Comparison of ENCODE assay signal across 14 cellular contexts in genomic region chr13:112674412-112675383, GRCh38. TPM values are rescaled to one million over a fixed set of nuclear protein-coding genes. Genes with fewer than 3 reads are reported as not detected.
A peak's percentile ranks its signal among the peaks of the same experiment; 100 is the strongest.
DNase-seq lines count a peak whose midpoint lies in the region; ATAC-seq and TF ChIP-seq lines count a peak whose summit lies in the region.
"Had no signal": no experiment of that assay in that cellular context is flagged by ENCODE, and none has a peak within 500 bp of the region (broad histone marks: within the 10 kb centered on the region; RNA-seq: fewer than 3 reads in every experiment).

No MANE protein-coding gene starts in this region.

- H3K27ac ChIP-seq in muscle layer of colon (ENCODE audit: low read depth, low read length): peak overlapping the region; percentile 52
- H3K27ac ChIP-seq in SK-N-SH (ENCODE audit: low read depth in 2 of 2, low read length in 1 of 2): no peak overlapping the region
- H3K27ac ChIP-seq: gastroesophageal sphincter, PC-9, skin epidermis, VCaP had no signal

- H3K4me1 ChIP-seq in muscle layer of colon (ENCODE audit: insufficient read depth, low read length) (no peaks in the 10 kb centered on the region), SK-N-SH (ENCODE audit: control insufficient read depth in 1 of 2, insufficient read depth in 2 of 2, low read depth in 1 of 2, low read length in 1 of 2) (peaks cover 0 to 2% of the 10 kb centered on the region in 2 experiments; a peak in 1 of 4 replicates)
- H3K4me1 ChIP-seq: gastroesophageal sphincter had no signal

- POLR2A ChIA-PET in activated CD4-positive, alpha-beta memory T cell treated with anti-CD3 and anti-CD28 coated beads for 36 hours (lab: Charles Lee): interaction anchor here (0.9 kb wide), 1 partner anchor 14 kb away, joined by 3 read pairs; no protein-coding TSS in a partner anchor
- POLR2A ChIA-PET in SK-N-SH (lab: Yijun Ruan, JAX): no interaction called here

- no peaks in the 10 kb centered on the region for H3K9me2 ChIP-seq in SK-N-SH

- H3K4me1 Mint-ChIP-seq in activated naive CD4-positive, alpha-beta T cell treated with anti-CD3 and anti-CD28 coated beads for 36 hours (ENCODE audit: low read depth): peaks cover 25% of the 10 kb centered on the region
- peaks cover 17% of the 10 kb centered on the region for H3K4me1 Mint-ChIP-seq in activated CD4-positive, alpha-beta memory T cell treated with anti-CD3 and anti-CD28 coated beads for 36 hours (ENCODE audit: low read depth)
- H3K4me1 Mint-ChIP-seq: IgD-negative memory B cell had no signal

- H3K27ac Mint-ChIP-seq in activated naive CD4-positive, alpha-beta T cell treated with anti-CD3 and anti-CD28 coated beads for 36 hours: no peak overlapping the region
- H3K27ac Mint-ChIP-seq in activated CD4-positive, alpha-beta memory T cell treated with anti-CD3 and anti-CD28 coated beads for 36 hours: no peak overlapping the region
- H3K27ac Mint-ChIP-seq: IgD-negative memory B cell had no signal

- no peaks in the 10 kb centered on the region for H3K27me3 ChIP-seq in muscle layer of colon (ENCODE audit: control insufficient read depth in 1 of 2, insufficient read depth in 2 of 2, low read length in 2 of 2)
- no peaks in the 10 kb centered on the region; the same call in 1 of the 2 replicates for H3K27me3 ChIP-seq in SK-N-SH (ENCODE audit: insufficient read depth)
- H3K27me3 ChIP-seq: gastroesophageal sphincter had no signal

- ATAC-seq in GM18909 (IDR thresholded peaks at IDR 0.05; ENCODE audit: poor library complexity, unreplicated experiment) (peak; percentile 48), GM21529 (IDR thresholded peaks at IDR 0.05; ENCODE audit: unreplicated experiment) (no peak)
- ATAC-seq: gastroesophageal sphincter, HCT116 had no signal

- no peak overlapping the region for H3K4me2 ChIP-seq in SK-N-SH
- H3K4me2 ChIP-seq: PC-9 had no signal

- no peak for TF ChIP-seq CTCF in SK-N-SH (IDR thresholded peaks at IDR 0.05)

- H3K36me3 ChIP-seq in muscle layer of colon (ENCODE audit: insufficient read depth, low read length): no peaks in the 10 kb centered on the region
- no peaks in the 10 kb centered on the region for H3K36me3 ChIP-seq in SK-N-SH (replicated peaks in 1 of 2; ENCODE audit: control insufficient read depth in 1 of 2, insufficient read depth in 2 of 2, low read length in 1 of 2)
- H3K36me3 ChIP-seq: gastroesophageal sphincter had no signal

- intact Hi-C loops in activated naive CD4-positive, alpha-beta T cell treated with anti-CD3 and anti-CD28 coated beads for 36 hours (cut with micrococcal nuclease): loop anchor here (1.0 kb wide), 1 partner anchor 15 kb away; no protein-coding TSS in a partner anchor
- intact Hi-C loops in activated CD4-positive, alpha-beta memory T cell treated with anti-CD3 and anti-CD28 coated beads for 36 hours (cut with micrococcal nuclease): loop anchor here (1.0 kb wide), 1 partner anchor 15 kb away; no protein-coding TSS in a partner anchor

- CTCF ChIA-PET in activated naive CD4-positive, alpha-beta T cell treated with anti-CD3 and anti-CD28 coated beads for 36 hours (lab: Charles Lee): no interaction called here
- CTCF ChIA-PET in activated CD4-positive, alpha-beta memory T cell treated with anti-CD3 and anti-CD28 coated beads for 36 hours (lab: Charles Lee): interaction anchor here (0.8 kb wide), 1 partner anchor 51 kb away, joined by 3 read pairs; no protein-coding TSS in a partner anchor
- CTCF ChIA-PET in SK-N-SH (lab: Yijun Ruan, JAX): interaction anchor here (1.1 to 1.3 kb wide), 2 partner anchors 15 to 22 kb away, joined by 4 read pairs; partner anchors contain the start of gene ATP11A

- no peak overlapping the region for H3K4me3 Mint-ChIP-seq in activated naive CD4-positive, alpha-beta T cell treated with anti-CD3 and anti-CD28 coated beads for 36 hours
- H3K4me3 Mint-ChIP-seq in activated CD4-positive, alpha-beta memory T cell treated with anti-CD3 and anti-CD28 coated beads for 36 hours: no peak overlapping the region
- H3K4me3 Mint-ChIP-seq: IgD-negative memory B cell had no signal

- TF ChIP-seq RAD21 in SK-N-SH (IDR thresholded peaks at IDR 0.05; ENCODE audit: low read length): no peak

- H3K4me3 ChIP-seq in muscle layer of colon (ENCODE audit: low read depth in 1 of 2, low read length in 2 of 2): no peak overlapping the region
- no peak overlapping the region for H3K4me3 ChIP-seq in SK-N-SH (ENCODE audit: low read depth in 2 of 2, low read length in 1 of 2)
- H3K4me3 ChIP-seq: gastroesophageal sphincter, PC-9, skin epidermis had no signal

- H3K27me3 Mint-ChIP-seq in activated naive CD4-positive, alpha-beta T cell treated with anti-CD3 and anti-CD28 coated beads for 36 hours (ENCODE audit: low read depth): no peaks in the 10 kb centered on the region
- H3K27me3 Mint-ChIP-seq in activated CD4-positive, alpha-beta memory T cell treated with anti-CD3 and anti-CD28 coated beads for 36 hours: no peaks in the 10 kb centered on the region

- no peaks in the 10 kb centered on the region for H3F3A ChIP-seq in SK-N-SH (replicated peaks; ENCODE audit: insufficient read depth)

- H3K9ac ChIP-seq in muscle layer of colon (ENCODE audit: low read length): no peak overlapping the region
- H3K9ac ChIP-seq in SK-N-SH: no peak overlapping the region

- no peaks in the 10 kb centered on the region for H4K20me1 ChIP-seq in SK-N-SH (ENCODE audit: insufficient read depth)

- H2AFZ ChIP-seq in SK-N-SH (ENCODE audit: low read depth): no peak overlapping the region
- H2AFZ ChIP-seq: PC-9 had no signal

- 80% methylated on average over 17 of the region's 17 CpGs for WGBS in SK-N-SH (ENCODE audit: low lambda C conversion rate)

- H3K9me3 Mint-ChIP-seq in activated naive CD4-positive, alpha-beta T cell treated with anti-CD3 and anti-CD28 coated beads for 36 hours: no peaks in the 10 kb centered on the region
- no peaks in the 10 kb centered on the region for H3K9me3 Mint-ChIP-seq in activated CD4-positive, alpha-beta memory T cell treated with anti-CD3 and anti-CD28 coated beads for 36 hours
- H3K9me3 Mint-ChIP-seq: IgD-negative memory B cell had no signal

- no peaks in the 10 kb centered on the region for H3K9me3 ChIP-seq in muscle layer of colon (ENCODE audit: low read length)
- no peaks in the 10 kb centered on the region for H3K9me3 ChIP-seq in SK-N-SH
- H3K9me3 ChIP-seq: gastroesophageal sphincter had no signal

- no peaks in the 10 kb centered on the region for H3K79me2 ChIP-seq in SK-N-SH (ENCODE audit: insufficient read depth)

- no peak for TF ChIP-seq EP300 in SK-N-SH (IDR thresholded peaks at IDR 0.05; ENCODE audit: borderline replicate concordance in 1 of 2, low read depth in 1 of 2, low read length in 1 of 2)

- H3K36me3 Mint-ChIP-seq in activated naive CD4-positive, alpha-beta T cell treated with anti-CD3 and anti-CD28 coated beads for 36 hours (ENCODE audit: low read depth): no peaks in the 10 kb centered on the region
- H3K36me3 Mint-ChIP-seq in activated CD4-positive, alpha-beta memory T cell treated with anti-CD3 and anti-CD28 coated beads for 36 hours: no peaks in the 10 kb centered on the region
- H3K36me3 Mint-ChIP-seq: IgD-negative memory B cell had no signal

- DNase-seq in activated naive CD4-positive, alpha-beta T cell treated with anti-CD3 and anti-CD28 coated beads for 36 hours: peak; percentile 16
- DNase-seq in activated naive CD4-positive, alpha-beta T cell treated with Interleukin-2 at 50 U/mL for 16 hours: no peak
- peak; percentile 11 for DNase-seq in activated CD4-positive, alpha-beta memory T cell treated with anti-CD3 and anti-CD28 coated beads for 36 hours
- no peak for DNase-seq in SK-N-SH
- DNase-seq in occipital lobe (lab: John Stamatoyannopoulos, UW): no peak
- DNase-seq: PC-9 had no signal

TF ChIP-seq in SK-N-SH, 30 proteins besides CTCF, POLR2A, EP300 and RAD21:
- TF ChIP-seq ZBTB33 (IDR thresholded peaks at IDR 0.05; ENCODE audit: borderline replicate concordance, low read depth) (no peak), USF2 (IDR thresholded peaks at IDR 0.05; ENCODE audit: borderline replicate concordance, low read depth, low read length) (no peak)

RNA-seq across cellular contexts. Expression of gene ATP11A, which starts 15.1 kb away (rescaled TPM):
- 10 to 100 TPM; 24.7 to 25.6 TPM for total RNA-seq in activated naive CD4-positive, alpha-beta T cell treated with anti-CD3 and anti-CD28 coated beads for 36 hours
- total RNA-seq in activated CD4-positive, alpha-beta memory T cell treated with anti-CD3 and anti-CD28 coated beads for 36 hours: 10 to 100 TPM; 36.6 to 38.7 TPM
- polyA plus RNA-seq in SK-N-SH (2012; rRNA removed): 2.9 and 4.1 TPM in 2 replicates
- polyA plus RNA-seq in SK-N-SH (2012; cell fraction: cytosol; rRNA removed): 3.0 and 3.8 TPM in 2 replicates
- polyA plus RNA-seq in SK-N-SH (2012; cell fraction: nucleus; rRNA removed): 11.6 and 12.7 TPM in 2 replicates
- 6.7 TPM for total RNA-seq in occipital lobe

Comparison
In these comparisons a context has a peak if more than half of its experiments do, and no peak if none do; other contexts are left out.
1. DNase-seq: peak in activated naive CD4-positive, alpha-beta T cell treated with anti-CD3 and anti-CD28 coated beads for 36 hours (single experiment) and activated CD4-positive, alpha-beta memory T cell treated with anti-CD3 and anti-CD28 coated beads for 36 hours (single experiment); none in activated naive CD4-positive, alpha-beta T cell treated with Interleukin-2 at 50 U/mL for 16 hours (single experiment), SK-N-SH (single experiment) and occipital lobe (single experiment).